In the genomic region with DNA sequence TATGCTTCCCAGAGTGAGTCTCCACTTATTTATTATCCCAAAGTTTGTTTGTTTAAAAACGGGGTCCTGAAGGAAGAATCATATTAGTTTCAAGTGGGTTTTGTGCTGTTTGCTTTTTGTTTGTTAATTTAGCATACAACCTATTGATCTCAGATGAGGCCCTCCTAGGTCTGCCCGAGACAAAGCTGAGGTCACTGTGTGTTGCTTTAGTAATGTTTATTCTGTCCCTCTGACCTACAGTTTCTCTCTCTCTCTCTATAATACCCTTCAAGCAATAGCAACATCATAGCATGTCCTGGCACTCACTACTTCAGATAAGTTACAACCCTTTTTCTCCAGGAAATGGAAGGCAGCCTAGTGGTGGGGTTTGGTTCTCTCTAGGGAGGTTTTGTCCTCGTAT, we compare ENCODE assay signal across 21 cellular contexts.
DNase-seq lines count a peak whose midpoint lies in the region; ATAC-seq, FAIRE-seq and TF ChIP-seq lines count a peak whose summit lies in the region.
"Had no signal": no experiment of that assay in that cellular context is flagged by ENCODE, and none has a peak within 500 bp of the region (broad histone marks: within the 10 kb centered on the region; RNA-seq: fewer than 3 reads in every experiment).

No MANE protein-coding gene starts in this region.

- H3K4me3 Mint-ChIP-seq in nephron progenitor cell = no peak overlapping the region
- H3K4me3 Mint-ChIP-seq: B cell had no signal

- peaks cover 0 to 82% (median 29%) of the 10 kb centered on the region in 4 donors for H3K4me1 ChIP-seq in right lobe of liver
- no peaks in the 10 kb centered on the region for H3K4me1 ChIP-seq in HepG2 (ENCODE audit: insufficient read depth, low read length)
- H3K4me1 ChIP-seq in esophagus muscularis mucosa = peaks cover 3 to 86% (median 79%) of the 10 kb centered on the region in 4 donors
- H3K4me1 ChIP-seq in foreskin keratinocyte = peaks cover 7% of the 10 kb centered on the region

- 16% methylated on average over 2 of the region's 3 CpGs for WGBS in right lobe of liver (ENCODE audit: insufficient coverage, low coverage, low lambda C conversion rate, missing lambda C conversion rate)
- WGBS in HepG2 (ENCODE audit: low lambda C conversion rate) = 3% methylated on average over 3 of the region's 3 CpGs
- 62% methylated on average over 3 of the region's 3 CpGs for WGBS in esophagus muscularis mucosa

- H3K4me3 ChIP-seq in right lobe of liver (no peak overlapping the region), HepG2 (replicated peaks in 1 of 3; ENCODE audit: insufficient read depth in 1 of 3, low read depth in 2 of 3, low read length in 3 of 3) (no peak overlapping the region), esophagus muscularis mucosa (no peak overlapping the region)
- H3K4me3 ChIP-seq: GM12878 had no signal

- H3K9me3 ChIP-seq in right lobe of liver (no peaks in the 10 kb centered on the region), HepG2 (ENCODE audit: low read length) (no peaks in the 10 kb centered on the region), esophagus muscularis mucosa (no peaks in the 10 kb centered on the region)

- TF ChIP-seq CTCF in right lobe of liver (IDR thresholded peaks at IDR 0.05) (no peak), HepG2 (CRISPR knock-in tag; IDR thresholded peaks at IDR 0.05) (no peak), esophagus muscularis mucosa (IDR thresholded peaks at IDR 0.05) (no peak), nephron progenitor cell (IDR thresholded peaks at IDR 0.05) (no peak), foreskin keratinocyte (conservative IDR thresholded peaks at IDR 0.05) (no peak)

- H3K27ac Mint-ChIP-seq in nephron progenitor cell = peak overlapping the region; percentile 78
- H3K27ac Mint-ChIP-seq: B cell had no signal

- CTCF ChIA-PET in HepG2 (lab: Yijun Ruan, JAX; ENCODE audit: low intra/inter-chr PET ratio, low total read pairs) = no interaction called here

- peaks cover 77% of the 10 kb centered on the region for H3K36me3 Mint-ChIP-seq in nephron progenitor cell (ENCODE audit: low read depth)

- peaks cover 15% of the 10 kb centered on the region for H3K4me1 Mint-ChIP-seq in nephron progenitor cell
- H3K4me1 Mint-ChIP-seq: B cell had no signal

- no peak for FAIRE-seq in HepG2 (lab: Jason Lieb, UNC)
- FAIRE-seq: GM12878 had no signal

- TF ChIP-seq EP300 in HepG2 (IDR thresholded peaks at IDR 0.05; ENCODE audit: low read depth in 2 of 2, low read length in 2 of 2) = no peak
- no peak for TF ChIP-seq EP300 in HepG2 (CRISPR knock-in tag; IDR thresholded peaks at IDR 0.05; ENCODE audit: borderline replicate concordance)
- no peak for TF ChIP-seq EP300 in esophagus muscularis mucosa (IDR thresholded peaks at IDR 0.05)

- no peak overlapping the region for H2AFZ ChIP-seq in HepG2 (ENCODE audit: low read length)

- in situ Hi-C loops in HepG2 (cut with HindIII; ENCODE audit: extremely low pct_ligation_motif_present, low pct_unique_long_range_greater_than_20kb) = no loop called here

- TF ChIP-seq POLR2A in right lobe of liver (IDR thresholded peaks at IDR 0.05) (no peak), HepG2 (IDR thresholded peaks at IDR 0.05; ENCODE audit: insufficient read depth in 1 of 2, low read depth in 2 of 2, low read length in 2 of 2) (no peak), esophagus muscularis mucosa (IDR thresholded peaks at IDR 0.05; ENCODE audit: low read depth) (no peak)

- intact Hi-C loops in right lobe of liver (cut with DNase I) = no loop called here
- intact Hi-C loops in HepG2 (cut with micrococcal nuclease; ENCODE audit: unreplicated experiment) = no loop called here
- intact Hi-C loops in esophagus muscularis mucosa (cut with DNase I) = no loop called here

- H3K36me3 ChIP-seq in right lobe of liver = peaks cover 0 to 7% (median 2%) of the 10 kb centered on the region in 4 donors
- H3K36me3 ChIP-seq in HepG2 (replicated peaks in 1 of 2; ENCODE audit: control insufficient read depth in 1 of 2, insufficient read depth in 2 of 2, low read length in 2 of 2) = no peaks in the 10 kb centered on the region
- H3K36me3 ChIP-seq in esophagus muscularis mucosa = peaks cover 22 to 73% (median 49%) of the 10 kb centered on the region in 4 donors

- H3K27ac ChIP-seq in right lobe of liver = peak overlapping the region; percentile 45 to 70 (median 49)
- H3K27ac ChIP-seq in HepG2 (ENCODE audit: extremely low read length, insufficient read depth, low read length) = no peak overlapping the region
- H3K27ac ChIP-seq in esophagus muscularis mucosa (replicated peaks in 1 of 4) = peak overlapping the region in 3 of 4 donors; percentile 11 to 30 (median 25)
- H3K27ac ChIP-seq in foreskin keratinocyte = no peak overlapping the region
- H3K27ac ChIP-seq: KMS-11 had no signal

- ATAC-seq in right lobe of liver = peak; percentile 55 to 69 (median 60)
- ATAC-seq in HepG2 = no peak
- no peak for ATAC-seq in foreskin keratinocyte
- ATAC-seq: GM12878, PC-3 had no signal

- H3K9me3 Mint-ChIP-seq in nephron progenitor cell = peaks cover 3% of the 10 kb centered on the region

- no peaks in the 10 kb centered on the region for H3K79me2 ChIP-seq in HepG2 (ENCODE audit: insufficient read depth, low read length)

- H3K27me3 Mint-ChIP-seq in nephron progenitor cell (ENCODE audit: low read depth, poor library complexity) = no peaks in the 10 kb centered on the region
- H3K27me3 Mint-ChIP-seq: B cell had no signal

- no peaks in the 10 kb centered on the region for H4K20me1 ChIP-seq in HepG2 (ENCODE audit: insufficient read depth, low read length)

- POLR2A ChIA-PET in HepG2 (lab: Yijun Ruan, JAX) = no interaction called here

- no TSS peak for BruUV-seq in HepG2 (replicated peaks; lab: Mats Ljungman, UMichigan)

- DNase-seq in right lobe of liver (no peak), HepG2 (ENCODE audit: low spot score) (no peak), esophagus muscularis mucosa (ENCODE audit: extremely low spot score) (no peak), nephron progenitor cell (no peak), EL (no peak), anterior cingulate cortex (lab: John Stamatoyannopoulos, UW) (no peak), foreskin keratinocyte (no peak)
- no peak for DNase-seq in activated T-cell treated with anti-CD3 and anti-CD28 coated beads, Interleukin-2, amount 50 U/mL, for 1 hour
- DNase-seq: 8988T, HCEC 1CT, MV-4-11, NCI-H1417, NCI-H187, NCI-H2107, NCI-H510A treated with DMSO at 0.1 percent for 48 hours, PC-3, RPMI8226, SHP77 treated with DMSO at 0.1 percent for 48 hours had no signal

- H3K27me3 ChIP-seq in right lobe of liver (no peaks in the 10 kb centered on the region), HepG2 (ENCODE audit: control insufficient read depth in 1 of 2, insufficient read depth in 2 of 2, low read length in 2 of 2) (no peaks in the 10 kb centered on the region), esophagus muscularis mucosa (no peaks in the 10 kb centered on the region), foreskin keratinocyte (no peaks in the 10 kb centered on the region)

- no peak for TF ChIP-seq RAD21 in HepG2 (CRISPR knock-in tag; IDR thresholded peaks at IDR 0.05)

- H3K4me2 ChIP-seq in HepG2 (ENCODE audit: low read depth, low read length) = no peak overlapping the region
- H3K4me2 ChIP-seq: KMS-11 had no signal

- H3K9ac ChIP-seq in HepG2 (ENCODE audit: insufficient read depth, low read depth, low read length) = no peak overlapping the region
- H3K9ac ChIP-seq: KMS-11 had no signal

TF ChIP-seq in HepG2, 621 proteins besides CTCF, POLR2A, EP300 and RAD21 (continues in another document):
- TF ChIP-seq, protein P1, sequence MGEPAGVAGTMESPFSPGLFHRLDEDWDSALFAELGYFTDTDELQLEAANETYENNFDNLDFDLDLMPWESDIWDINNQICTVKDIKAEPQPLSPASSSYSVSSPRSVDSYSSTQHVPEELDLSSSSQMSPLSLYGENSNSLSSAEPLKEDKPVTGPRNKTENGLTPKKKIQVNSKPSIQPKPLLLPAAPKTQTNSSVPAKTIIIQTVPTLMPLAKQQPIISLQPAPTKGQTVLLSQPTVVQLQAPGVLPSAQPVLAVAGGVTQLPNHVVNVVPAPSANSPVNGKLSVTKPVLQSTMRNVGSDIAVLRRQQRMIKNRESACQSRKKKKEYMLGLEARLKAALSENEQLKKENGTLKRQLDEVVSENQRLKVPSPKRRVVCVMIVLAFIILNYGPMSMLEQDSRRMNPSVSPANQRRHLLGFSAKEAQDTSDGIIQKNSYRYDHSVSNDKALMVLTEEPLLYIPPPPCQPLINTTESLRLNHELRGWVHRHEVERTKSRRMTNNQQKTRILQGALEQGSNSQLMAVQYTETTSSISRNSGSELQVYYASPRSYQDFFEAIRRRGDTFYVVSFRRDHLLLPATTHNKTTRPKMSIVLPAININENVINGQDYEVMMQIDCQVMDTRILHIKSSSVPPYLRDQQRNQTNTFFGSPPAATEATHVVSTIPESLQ (CRISPR knock-in tag; conservative IDR thresholded peaks at IDR 0.05) = no peak
- no peak for TF ChIP-seq ISL2 (CRISPR knock-in tag; IDR thresholded peaks at IDR 0.05)
- no peak for TF ChIP-seq ARNT2 (CRISPR knock-in tag; IDR thresholded peaks at IDR 0.05; ENCODE audit: low read depth)
- TF ChIP-seq ZSCAN22 (CRISPR knock-in tag; IDR thresholded peaks at IDR 0.05) = no peak
- TF ChIP-seq ZNF430 (CRISPR knock-in tag; IDR thresholded peaks at IDR 0.05) = no peak
- TF ChIP-seq ESRRA (CRISPR knock-in tag; IDR thresholded peaks at IDR 0.05; ENCODE audit: low read depth) = no peak
- TF ChIP-seq ZNF773 (CRISPR knock-in tag; IDR thresholded peaks at IDR 0.05; ENCODE audit: borderline replicate concordance) = no peak
- no peak for TF ChIP-seq HIVEP1 (CRISPR knock-in tag; IDR thresholded peaks at IDR 0.05)
- TF ChIP-seq CREM (IDR thresholded peaks at IDR 0.05) = no peak
- TF ChIP-seq CREM (CRISPR knock-in tag; IDR thresholded peaks at IDR 0.05) = no peak
- no peak for TF ChIP-seq ZNF780A (CRISPR knock-in tag; IDR thresholded peaks at IDR 0.05)
- TF ChIP-seq GTF2F1 (IDR thresholded peaks at IDR 0.05; ENCODE audit: low read length) = no peak
- TF ChIP-seq, protein P2, sequence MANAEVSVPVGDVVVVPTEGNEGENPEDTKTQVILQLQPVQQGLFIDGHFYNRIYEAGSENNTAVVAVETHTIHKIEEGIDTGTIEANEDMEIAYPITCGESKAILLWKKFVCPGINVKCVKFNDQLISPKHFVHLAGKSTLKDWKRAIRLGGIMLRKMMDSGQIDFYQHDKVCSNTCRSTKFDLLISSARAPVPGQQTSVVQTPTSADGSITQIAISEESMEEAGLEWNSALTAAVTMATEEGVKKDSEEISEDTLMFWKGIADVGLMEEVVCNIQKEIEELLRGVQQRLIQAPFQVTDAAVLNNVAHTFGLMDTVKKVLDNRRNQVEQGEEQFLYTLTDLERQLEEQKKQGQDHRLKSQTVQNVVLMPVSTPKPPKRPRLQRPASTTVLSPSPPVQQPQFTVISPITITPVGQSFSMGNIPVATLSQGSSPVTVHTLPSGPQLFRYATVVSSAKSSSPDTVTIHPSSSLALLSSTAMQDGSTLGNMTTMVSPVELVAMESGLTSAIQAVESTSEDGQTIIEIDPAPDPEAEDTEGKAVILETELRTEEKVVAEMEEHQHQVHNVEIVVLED (CRISPR knock-in tag; IDR thresholded peaks at IDR 0.05; ENCODE audit: borderline replicate concordance) = no peak

Comparison
In these comparisons a context has a peak if more than half of its experiments do, and no peak if none do; other contexts are left out.
1. ATAC-seq: peak in right lobe of liver (4 of 4); none in HepG2 (single experiment) and foreskin keratinocyte (single experiment).
2. H3K27ac ChIP-seq: peak in right lobe of liver (3 of 3) and esophagus muscularis mucosa (3 of 4); none in HepG2 (single experiment) and foreskin keratinocyte (single experiment).